ENCODE assay signal across 14 cellular contexts in genomic region chr17:64580384-64581307, GRCh38.
DNase-seq lines count a peak whose midpoint lies in the region; ATAC-seq lines count a peak whose summit lies in the region.
"Had no signal": no experiment of that assay in that cellular context is flagged by ENCODE, and none has a peak within 500 bp of the region (broad histone marks: within the 10 kb centered on the region; RNA-seq: fewer than 3 reads in every experiment).

No MANE protein-coding gene starts in this region.

- no peak overlapping the region for H3K23ac ChIP-seq in mesenchymal stem cell (ENCODE audit: low read length in 2 of 2)
- no peak overlapping the region for H3K23ac ChIP-seq in mesendoderm (ENCODE audit: low read length)

- H3K27ac ChIP-seq in mesenchymal stem cell (ENCODE audit: low read length, poor library complexity, severe bottlenecking) (no peak overlapping the region), mesendoderm (ENCODE audit: low read depth, low read length) (no peak overlapping the region)
- H3K27ac ChIP-seq: 22Rv1 had no signal

- peak; percentile 0 for DNase-seq in NCI-H1694 treated with DMSO at 0.1 percent for 48 hours (lab: John Stamatoyannopoulos, UW)
- no peak for DNase-seq in NCI-H1694 (lab: John Stamatoyannopoulos, UW)
- DNase-seq in activated T-helper 2 cell treated with anti-CD3 and anti-CD28 coated beads, Interferon-gamma antibody, Interleukin-2, Interleukin-4, amounts not matched to agents 10 μg/mL and 5 μg/mL and 100 μg/mL, durations not matched to agents 14 hours and 24 hours and 36 hours (ENCODE audit: low spot score): no peak
- DNase-seq in mesenchymal stem cell: no peak
- no peak for DNase-seq in SHP77 treated with DMSO at 0.1 percent for 48 hours (lab: John Stamatoyannopoulos, UW)
- DNase-seq in mesendoderm: no peak
- no peak for DNase-seq in COR-L47 (lab: John Stamatoyannopoulos, UW)
- DNase-seq: DMS79, Karpas-422, NCI-H2227 treated with DMSO at 0.1 percent for 48 hours, T1000 had no signal

- H3K36me3 Mint-ChIP-seq in activated T-helper 2 cell treated with anti-CD3 and anti-CD28 coated beads, Interferon-gamma antibody, Interleukin-2, Interleukin-4, amounts not matched to agents 10 μg/mL and 5 μg/mL and 100 μg/mL, durations not matched to agents 14 hours and 24 hours and 36 hours (ENCODE audit: low read depth): peaks cover 44% of the 10 kb centered on the region

- H2AK5ac ChIP-seq in mesenchymal stem cell (ENCODE audit: low read length, severe bottlenecking) (no peak overlapping the region), mesendoderm (ENCODE audit: low read length) (no peak overlapping the region)

- H3K9ac ChIP-seq in mesenchymal stem cell (ENCODE audit: low read length) (peak overlapping the region; percentile 16), mesendoderm (ENCODE audit: low read length) (no peak overlapping the region)

- H3K79me1 ChIP-seq in mesenchymal stem cell (replicated peaks; ENCODE audit: low read length, poor library complexity, severe bottlenecking) (peaks cover 3% of the 10 kb centered on the region), mesendoderm (ENCODE audit: low read length) (no peaks in the 10 kb centered on the region)

- 97% methylated on average over 3 of the region's 7 CpGs for WGBS in mesenchymal stem cell
- no CpG with 5 or more reads among the region's 7 CpGs for WGBS in mesendoderm (ENCODE audit: extremely low coverage, insufficient coverage, low lambda C conversion rate)

- no peak overlapping the region for H4K91ac ChIP-seq in mesenchymal stem cell (ENCODE audit: low read length)

- H3K9me3 Mint-ChIP-seq in activated T-helper 2 cell treated with anti-CD3 and anti-CD28 coated beads, Interferon-gamma antibody, Interleukin-2, Interleukin-4, amounts not matched to agents 10 μg/mL and 5 μg/mL and 100 μg/mL, durations not matched to agents 14 hours and 24 hours and 36 hours: peaks cover 6% of the 10 kb centered on the region
- H3K9me3 Mint-ChIP-seq: type B pancreatic cell had no signal

- H2BK12ac ChIP-seq in mesenchymal stem cell (ENCODE audit: low read length in 2 of 2): no peak overlapping the region

- no peaks in the 10 kb centered on the region for H3K79me2 ChIP-seq in mesendoderm (ENCODE audit: control insufficient read depth, insufficient read depth, low read length)

- H3K14ac ChIP-seq in mesenchymal stem cell (ENCODE audit: low read length in 2 of 2): no peak overlapping the region

- peaks cover 19% of the 10 kb centered on the region for H3K4me1 Mint-ChIP-seq in activated T-helper 2 cell treated with anti-CD3 and anti-CD28 coated beads, Interferon-gamma antibody, Interleukin-2, Interleukin-4, amounts not matched to agents 10 μg/mL and 5 μg/mL and 100 μg/mL, durations not matched to agents 14 hours and 24 hours and 36 hours (ENCODE audit: low read depth)

- peak overlapping the region; percentile 42 for H3K4me3 Mint-ChIP-seq in activated T-helper 2 cell treated with anti-CD3 and anti-CD28 coated beads, Interferon-gamma antibody, Interleukin-2, Interleukin-4, amounts not matched to agents 10 μg/mL and 5 μg/mL and 100 μg/mL, durations not matched to agents 14 hours and 24 hours and 36 hours (ENCODE audit: low read depth)
- H3K4me3 Mint-ChIP-seq: type B pancreatic cell had no signal

- H3K9me3 ChIP-seq in mesenchymal stem cell (ENCODE audit: control insufficient read depth, low read length): no peaks in the 10 kb centered on the region

- no peaks in the 10 kb centered on the region for H3K4me1 ChIP-seq in mesenchymal stem cell (ENCODE audit: control insufficient read depth, insufficient read depth, low read depth, low read length)
- H3K4me1 ChIP-seq in mesendoderm (ENCODE audit: control insufficient read depth, low read depth, low read length): no peaks in the 10 kb centered on the region

- no peak overlapping the region for H3K56ac ChIP-seq in mesendoderm (ENCODE audit: low read length)

- ATAC-seq in HG02870 (IDR thresholded peaks at IDR 0.05; ENCODE audit: unreplicated experiment): peak; percentile 65

- H4K5ac ChIP-seq in mesendoderm (ENCODE audit: low read length): no peak overlapping the region

- H2BK120ac ChIP-seq in mesenchymal stem cell (ENCODE audit: low read depth, low read length) (no peak overlapping the region), mesendoderm (ENCODE audit: low read depth, low read length) (no peak overlapping the region)

- H3K27ac Mint-ChIP-seq in activated T-helper 2 cell treated with anti-CD3 and anti-CD28 coated beads, Interferon-gamma antibody, Interleukin-2, Interleukin-4, amounts not matched to agents 10 μg/mL and 5 μg/mL and 100 μg/mL, durations not matched to agents 14 hours and 24 hours and 36 hours: peak overlapping the region; percentile 97
- H3K27ac Mint-ChIP-seq: type B pancreatic cell had no signal

- H2AFZ ChIP-seq in mesenchymal stem cell (ENCODE audit: low read depth, low read length): no peak overlapping the region

- H3K4me2 ChIP-seq in mesenchymal stem cell (ENCODE audit: low read length, poor library complexity, severe bottlenecking) (no peak overlapping the region), mesendoderm (ENCODE audit: low read length) (no peak overlapping the region)

- no peaks in the 10 kb centered on the region for H3K27me3 Mint-ChIP-seq in activated T-helper 2 cell treated with anti-CD3 and anti-CD28 coated beads, Interferon-gamma antibody, Interleukin-2, Interleukin-4, amounts not matched to agents 10 μg/mL and 5 μg/mL and 100 μg/mL, durations not matched to agents 14 hours and 24 hours and 36 hours (ENCODE audit: low read depth)
- H3K27me3 Mint-ChIP-seq: type B pancreatic cell had no signal

- H2BK15ac ChIP-seq in mesenchymal stem cell (ENCODE audit: low read depth, poor library complexity, severe bottlenecking) (no peak overlapping the region), mesendoderm (replicated peaks; ENCODE audit: low read depth) (no peak overlapping the region)

- no peak overlapping the region for H3K4me3 ChIP-seq in mesenchymal stem cell (ENCODE audit: insufficient read depth in 1 of 2, low read depth in 1 of 2, low read length in 2 of 2)
- no peak overlapping the region for H3K4me3 ChIP-seq in mesendoderm (ENCODE audit: low read length)

- H4K8ac ChIP-seq in mesenchymal stem cell (ENCODE audit: low read length) (no peak overlapping the region), mesendoderm (ENCODE audit: low read depth, low read length) (no peak overlapping the region)

- intact Hi-C loops in activated T-helper 2 cell treated with anti-CD3 and anti-CD28 coated beads, Interferon-gamma antibody, Interleukin-2, Interleukin-4, amounts not matched to agents 10 μg/mL and 5 μg/mL and 100 μg/mL, durations not matched to agents 14 hours and 24 hours and 36 hours (cut with micrococcal nuclease): loop anchor here (1.0 to 2.0 kb wide), 3 partner anchors 7 to 55 kb away; no protein-coding TSS in a partner anchor

- H3K36me3 ChIP-seq in mesenchymal stem cell (ENCODE audit: control insufficient read depth in 1 of 2, insufficient read depth in 2 of 2, low read depth in 1 of 2, low read length in 2 of 2) (peaks cover 29 to 87% of the 10 kb centered on the region in 2 experiments), mesendoderm (ENCODE audit: control insufficient read depth, insufficient read depth, low read length) (peaks cover 2% of the 10 kb centered on the region)

- H3K27me3 ChIP-seq in mesenchymal stem cell (ENCODE audit: control insufficient read depth in 1 of 2, insufficient read depth in 1 of 2, low read length in 2 of 2) (no peaks in the 10 kb centered on the region), mesendoderm (ENCODE audit: insufficient read depth, low read length, poor library complexity) (no peaks in the 10 kb centered on the region)

- H3K4ac ChIP-seq in mesenchymal stem cell (ENCODE audit: low read depth in 1 of 2, low read length in 2 of 2) (no peak overlapping the region), mesendoderm (ENCODE audit: low read depth, low read length) (no peak overlapping the region)

- H2BK5ac ChIP-seq in mesenchymal stem cell (ENCODE audit: low read depth, low read length, poor library complexity, severe bottlenecking) (no peak overlapping the region), mesendoderm (ENCODE audit: low read length) (no peak overlapping the region)

- H3K18ac ChIP-seq in mesenchymal stem cell (ENCODE audit: low read depth in 1 of 2, low read length in 2 of 2) (no peak overlapping the region), mesendoderm (ENCODE audit: low read length) (no peak overlapping the region)
